1 cellular context compared by ENCODE assay signal in the genomic region with DNA sequence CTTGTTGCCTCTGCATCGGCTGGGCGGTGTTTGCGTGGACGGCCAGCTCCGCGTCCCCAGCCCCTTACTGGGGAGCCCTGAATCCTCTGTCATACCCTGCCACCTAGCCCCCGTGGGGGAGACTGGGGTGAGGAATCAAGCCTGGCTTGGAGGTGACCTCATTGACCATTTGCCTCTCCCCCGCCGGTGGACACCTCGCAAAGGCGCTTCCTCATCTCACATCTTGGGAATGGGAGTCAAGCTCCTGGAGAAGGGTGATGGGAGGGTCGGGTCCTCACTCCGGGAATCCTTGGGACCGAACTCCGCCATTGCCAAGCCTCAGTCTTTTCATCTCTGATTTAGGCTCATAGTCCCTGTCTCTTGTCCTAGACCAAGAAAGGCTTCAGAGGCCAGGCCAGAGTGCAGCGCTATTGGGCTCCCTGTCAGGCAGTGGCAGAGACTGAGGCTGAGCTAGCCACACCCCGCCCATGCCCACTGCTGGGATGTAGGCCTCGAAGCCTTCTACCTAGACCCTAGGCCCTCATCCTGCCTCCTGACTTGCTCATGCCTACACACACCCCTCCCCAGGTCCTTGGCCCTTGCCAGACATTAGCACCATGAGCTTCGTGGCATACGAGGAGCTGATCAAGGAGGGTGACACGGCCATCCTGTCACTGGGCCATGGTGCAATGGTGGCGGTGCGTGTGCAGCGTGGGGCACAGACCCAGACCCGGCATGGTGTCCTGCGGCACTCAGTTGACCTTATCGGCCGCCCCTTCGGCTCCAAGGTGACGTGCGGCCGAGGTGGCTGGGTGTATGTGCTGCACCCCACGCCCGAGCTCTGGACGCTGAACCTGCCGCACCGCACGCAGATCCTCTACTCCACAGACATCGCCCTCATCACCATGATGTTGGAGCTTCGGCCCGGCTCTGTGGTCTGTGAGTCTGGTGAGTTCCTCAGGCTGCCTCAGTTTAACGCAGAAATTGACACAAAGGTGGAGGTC.
TF ChIP-seq lines count a peak whose summit lies in the region.

No MANE protein-coding gene starts in this region.

TF ChIP-seq in HepG2, 621 proteins besides CTCF, POLR2A, EP300 and RAD21 (continues in another document):
- TF ChIP-seq, protein P1, sequence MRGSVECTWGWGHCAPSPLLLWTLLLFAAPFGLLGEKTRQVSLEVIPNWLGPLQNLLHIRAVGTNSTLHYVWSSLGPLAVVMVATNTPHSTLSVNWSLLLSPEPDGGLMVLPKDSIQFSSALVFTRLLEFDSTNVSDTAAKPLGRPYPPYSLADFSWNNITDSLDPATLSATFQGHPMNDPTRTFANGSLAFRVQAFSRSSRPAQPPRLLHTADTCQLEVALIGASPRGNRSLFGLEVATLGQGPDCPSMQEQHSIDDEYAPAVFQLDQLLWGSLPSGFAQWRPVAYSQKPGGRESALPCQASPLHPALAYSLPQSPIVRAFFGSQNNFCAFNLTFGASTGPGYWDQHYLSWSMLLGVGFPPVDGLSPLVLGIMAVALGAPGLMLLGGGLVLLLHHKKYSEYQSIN (CRISPR knock-in tag; IDR thresholded peaks at IDR 0.05; ENCODE audit: borderline replicate concordance) = no peak
- peak; percentile 83 for TF ChIP-seq KDM5A (IDR thresholded peaks at IDR 0.05; ENCODE audit: borderline replicate concordance, low read length)
- TF ChIP-seq ZNF776 (CRISPR knock-in tag; IDR thresholded peaks at IDR 0.05) = no peak
- no peak for TF ChIP-seq ZNF749 (CRISPR knock-in tag; IDR thresholded peaks at IDR 0.05; ENCODE audit: borderline replicate concordance)
- TF ChIP-seq ZNF264 (CRISPR knock-in tag; IDR thresholded peaks at IDR 0.05) = no peak
- 0 out of 2 replicates have a peak, but pooled peaks have one; percentile 47 for TF ChIP-seq ZNF674 (CRISPR knock-in tag; IDR thresholded peaks at IDR 0.05; ENCODE audit: low read depth)
- TF ChIP-seq, protein P2, sequence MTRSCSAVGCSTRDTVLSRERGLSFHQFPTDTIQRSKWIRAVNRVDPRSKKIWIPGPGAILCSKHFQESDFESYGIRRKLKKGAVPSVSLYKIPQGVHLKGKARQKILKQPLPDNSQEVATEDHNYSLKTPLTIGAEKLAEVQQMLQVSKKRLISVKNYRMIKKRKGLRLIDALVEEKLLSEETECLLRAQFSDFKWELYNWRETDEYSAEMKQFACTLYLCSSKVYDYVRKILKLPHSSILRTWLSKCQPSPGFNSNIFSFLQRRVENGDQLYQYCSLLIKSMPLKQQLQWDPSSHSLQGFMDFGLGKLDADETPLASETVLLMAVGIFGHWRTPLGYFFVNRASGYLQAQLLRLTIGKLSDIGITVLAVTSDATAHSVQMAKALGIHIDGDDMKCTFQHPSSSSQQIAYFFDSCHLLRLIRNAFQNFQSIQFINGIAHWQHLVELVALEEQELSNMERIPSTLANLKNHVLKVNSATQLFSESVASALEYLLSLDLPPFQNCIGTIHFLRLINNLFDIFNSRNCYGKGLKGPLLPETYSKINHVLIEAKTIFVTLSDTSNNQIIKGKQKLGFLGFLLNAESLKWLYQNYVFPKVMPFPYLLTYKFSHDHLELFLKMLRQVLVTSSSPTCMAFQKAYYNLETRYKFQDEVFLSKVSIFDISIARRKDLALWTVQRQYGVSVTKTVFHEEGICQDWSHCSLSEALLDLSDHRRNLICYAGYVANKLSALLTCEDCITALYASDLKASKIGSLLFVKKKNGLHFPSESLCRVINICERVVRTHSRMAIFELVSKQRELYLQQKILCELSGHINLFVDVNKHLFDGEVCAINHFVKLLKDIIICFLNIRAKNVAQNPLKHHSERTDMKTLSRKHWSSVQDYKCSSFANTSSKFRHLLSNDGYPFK (CRISPR knock-in tag; IDR thresholded peaks at IDR 0.05; ENCODE audit: borderline replicate concordance) = no peak
- TF ChIP-seq, protein P3, sequence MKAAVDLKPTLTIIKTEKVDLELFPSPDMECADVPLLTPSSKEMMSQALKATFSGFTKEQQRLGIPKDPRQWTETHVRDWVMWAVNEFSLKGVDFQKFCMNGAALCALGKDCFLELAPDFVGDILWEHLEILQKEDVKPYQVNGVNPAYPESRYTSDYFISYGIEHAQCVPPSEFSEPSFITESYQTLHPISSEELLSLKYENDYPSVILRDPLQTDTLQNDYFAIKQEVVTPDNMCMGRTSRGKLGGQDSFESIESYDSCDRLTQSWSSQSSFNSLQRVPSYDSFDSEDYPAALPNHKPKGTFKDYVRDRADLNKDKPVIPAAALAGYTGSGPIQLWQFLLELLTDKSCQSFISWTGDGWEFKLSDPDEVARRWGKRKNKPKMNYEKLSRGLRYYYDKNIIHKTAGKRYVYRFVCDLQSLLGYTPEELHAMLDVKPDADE (CRISPR knock-in tag; IDR thresholded peaks at IDR 0.05) = no peak
- peak; percentile 24 for TF ChIP-seq AGO2 (optimal IDR thresholded peaks at IDR 0.05; ENCODE audit: low read depth, low read length)
- TF ChIP-seq, protein P4, sequence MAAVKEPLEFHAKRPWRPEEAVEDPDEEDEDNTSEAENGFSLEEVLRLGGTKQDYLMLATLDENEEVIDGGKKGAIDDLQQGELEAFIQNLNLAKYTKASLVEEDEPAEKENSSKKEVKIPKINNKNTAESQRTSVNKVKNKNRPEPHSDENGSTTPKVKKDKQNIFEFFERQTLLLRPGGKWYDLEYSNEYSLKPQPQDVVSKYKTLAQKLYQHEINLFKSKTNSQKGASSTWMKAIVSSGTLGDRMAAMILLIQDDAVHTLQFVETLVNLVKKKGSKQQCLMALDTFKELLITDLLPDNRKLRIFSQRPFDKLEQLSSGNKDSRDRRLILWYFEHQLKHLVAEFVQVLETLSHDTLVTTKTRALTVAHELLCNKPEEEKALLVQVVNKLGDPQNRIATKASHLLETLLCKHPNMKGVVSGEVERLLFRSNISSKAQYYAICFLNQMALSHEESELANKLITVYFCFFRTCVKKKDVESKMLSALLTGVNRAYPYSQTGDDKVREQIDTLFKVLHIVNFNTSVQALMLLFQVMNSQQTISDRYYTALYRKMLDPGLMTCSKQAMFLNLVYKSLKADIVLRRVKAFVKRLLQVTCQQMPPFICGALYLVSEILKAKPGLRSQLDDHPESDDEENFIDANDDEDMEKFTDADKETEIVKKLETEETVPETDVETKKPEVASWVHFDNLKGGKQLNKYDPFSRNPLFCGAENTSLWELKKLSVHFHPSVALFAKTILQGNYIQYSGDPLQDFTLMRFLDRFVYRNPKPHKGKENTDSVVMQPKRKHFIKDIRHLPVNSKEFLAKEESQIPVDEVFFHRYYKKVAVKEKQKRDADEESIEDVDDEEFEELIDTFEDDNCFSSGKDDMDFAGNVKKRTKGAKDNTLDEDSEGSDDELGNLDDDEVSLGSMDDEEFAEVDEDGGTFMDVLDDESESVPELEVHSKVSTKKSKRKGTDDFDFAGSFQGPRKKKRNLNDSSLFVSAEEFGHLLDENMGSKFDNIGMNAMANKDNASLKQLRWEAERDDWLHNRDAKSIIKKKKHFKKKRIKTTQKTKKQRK (IDR thresholded peaks at IDR 0.05; ENCODE audit: low read length) = no peak
- TF ChIP-seq ZNF224 (CRISPR knock-in tag; IDR thresholded peaks at IDR 0.05) = no peak
- no peak for TF ChIP-seq TBL1XR1 (IDR thresholded peaks at IDR 0.05; ENCODE audit: borderline replicate concordance, low read length, partially characterized antibody)
- TF ChIP-seq, protein P5, sequence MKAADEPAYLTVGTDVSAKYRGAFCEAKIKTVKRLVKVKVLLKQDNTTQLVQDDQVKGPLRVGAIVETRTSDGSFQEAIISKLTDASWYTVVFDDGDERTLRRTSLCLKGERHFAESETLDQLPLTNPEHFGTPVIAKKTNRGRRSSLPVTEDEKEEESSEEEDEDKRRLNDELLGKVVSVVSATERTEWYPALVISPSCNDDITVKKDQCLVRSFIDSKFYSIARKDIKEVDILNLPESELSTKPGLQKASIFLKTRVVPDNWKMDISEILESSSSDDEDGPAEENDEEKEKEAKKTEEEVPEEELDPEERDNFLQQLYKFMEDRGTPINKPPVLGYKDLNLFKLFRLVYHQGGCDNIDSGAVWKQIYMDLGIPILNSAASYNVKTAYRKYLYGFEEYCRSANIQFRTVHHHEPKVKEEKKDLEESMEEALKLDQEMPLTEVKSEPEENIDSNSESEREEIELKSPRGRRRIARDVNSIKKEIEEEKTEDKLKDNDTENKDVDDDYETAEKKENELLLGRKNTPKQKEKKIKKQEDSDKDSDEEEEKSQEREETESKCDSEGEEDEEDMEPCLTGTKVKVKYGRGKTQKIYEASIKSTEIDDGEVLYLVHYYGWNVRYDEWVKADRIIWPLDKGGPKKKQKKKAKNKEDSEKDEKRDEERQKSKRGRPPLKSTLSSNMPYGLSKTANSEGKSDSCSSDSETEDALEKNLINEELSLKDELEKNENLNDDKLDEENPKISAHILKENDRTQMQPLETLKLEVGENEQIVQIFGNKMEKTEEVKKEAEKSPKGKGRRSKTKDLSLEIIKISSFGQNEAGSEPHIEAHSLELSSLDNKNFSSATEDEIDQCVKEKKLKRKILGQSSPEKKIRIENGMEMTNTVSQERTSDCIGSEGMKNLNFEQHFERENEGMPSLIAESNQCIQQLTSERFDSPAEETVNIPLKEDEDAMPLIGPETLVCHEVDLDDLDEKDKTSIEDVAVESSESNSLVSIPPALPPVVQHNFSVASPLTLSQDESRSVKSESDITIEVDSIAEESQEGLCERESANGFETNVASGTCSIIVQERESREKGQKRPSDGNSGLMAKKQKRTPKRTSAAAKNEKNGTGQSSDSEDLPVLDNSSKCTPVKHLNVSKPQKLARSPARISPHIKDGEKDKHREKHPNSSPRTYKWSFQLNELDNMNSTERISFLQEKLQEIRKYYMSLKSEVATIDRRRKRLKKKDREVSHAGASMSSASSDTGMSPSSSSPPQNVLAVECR (CRISPR knock-in tag; IDR thresholded peaks at IDR 0.05; ENCODE audit: borderline replicate concordance) = peak; percentile 27; the same call in 1 of the 2 replicates
- TF ChIP-seq, protein P6, sequence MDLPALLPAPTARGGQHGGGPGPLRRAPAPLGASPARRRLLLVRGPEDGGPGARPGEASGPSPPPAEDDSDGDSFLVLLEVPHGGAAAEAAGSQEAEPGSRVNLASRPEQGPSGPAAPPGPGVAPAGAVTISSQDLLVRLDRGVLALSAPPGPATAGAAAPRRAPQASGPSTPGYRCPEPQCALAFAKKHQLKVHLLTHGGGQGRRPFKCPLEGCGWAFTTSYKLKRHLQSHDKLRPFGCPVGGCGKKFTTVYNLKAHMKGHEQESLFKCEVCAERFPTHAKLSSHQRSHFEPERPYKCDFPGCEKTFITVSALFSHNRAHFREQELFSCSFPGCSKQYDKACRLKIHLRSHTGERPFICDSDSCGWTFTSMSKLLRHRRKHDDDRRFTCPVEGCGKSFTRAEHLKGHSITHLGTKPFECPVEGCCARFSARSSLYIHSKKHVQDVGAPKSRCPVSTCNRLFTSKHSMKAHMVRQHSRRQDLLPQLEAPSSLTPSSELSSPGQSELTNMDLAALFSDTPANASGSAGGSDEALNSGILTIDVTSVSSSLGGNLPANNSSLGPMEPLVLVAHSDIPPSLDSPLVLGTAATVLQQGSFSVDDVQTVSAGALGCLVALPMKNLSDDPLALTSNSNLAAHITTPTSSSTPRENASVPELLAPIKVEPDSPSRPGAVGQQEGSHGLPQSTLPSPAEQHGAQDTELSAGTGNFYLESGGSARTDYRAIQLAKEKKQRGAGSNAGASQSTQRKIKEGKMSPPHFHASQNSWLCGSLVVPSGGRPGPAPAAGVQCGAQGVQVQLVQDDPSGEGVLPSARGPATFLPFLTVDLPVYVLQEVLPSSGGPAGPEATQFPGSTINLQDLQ (CRISPR knock-in tag; IDR thresholded peaks at IDR 0.05) = no peak
- peak; percentile 38; the same call in 1 of the 2 replicates for TF ChIP-seq NRL (CRISPR knock-in tag; IDR thresholded peaks at IDR 0.05; ENCODE audit: borderline replicate concordance)
- no peak for TF ChIP-seq KLF6 (CRISPR knock-in tag; IDR thresholded peaks at IDR 0.05)
- 0 out of 2 replicates have a peak, but pooled peaks have one; percentile 60 for TF ChIP-seq REXO4 (CRISPR knock-in tag; IDR thresholded peaks at IDR 0.05; ENCODE audit: borderline replicate concordance)
- no peak for TF ChIP-seq ZBTB38 (CRISPR knock-in tag; IDR thresholded peaks at IDR 0.05)
- no peak for TF ChIP-seq ZNF75D (CRISPR knock-in tag; IDR thresholded peaks at IDR 0.05; ENCODE audit: borderline replicate concordance)
- TF ChIP-seq ZNF296 (CRISPR knock-in tag; conservative IDR thresholded peaks at IDR 0.05) = no peak
- TF ChIP-seq, protein P7, sequence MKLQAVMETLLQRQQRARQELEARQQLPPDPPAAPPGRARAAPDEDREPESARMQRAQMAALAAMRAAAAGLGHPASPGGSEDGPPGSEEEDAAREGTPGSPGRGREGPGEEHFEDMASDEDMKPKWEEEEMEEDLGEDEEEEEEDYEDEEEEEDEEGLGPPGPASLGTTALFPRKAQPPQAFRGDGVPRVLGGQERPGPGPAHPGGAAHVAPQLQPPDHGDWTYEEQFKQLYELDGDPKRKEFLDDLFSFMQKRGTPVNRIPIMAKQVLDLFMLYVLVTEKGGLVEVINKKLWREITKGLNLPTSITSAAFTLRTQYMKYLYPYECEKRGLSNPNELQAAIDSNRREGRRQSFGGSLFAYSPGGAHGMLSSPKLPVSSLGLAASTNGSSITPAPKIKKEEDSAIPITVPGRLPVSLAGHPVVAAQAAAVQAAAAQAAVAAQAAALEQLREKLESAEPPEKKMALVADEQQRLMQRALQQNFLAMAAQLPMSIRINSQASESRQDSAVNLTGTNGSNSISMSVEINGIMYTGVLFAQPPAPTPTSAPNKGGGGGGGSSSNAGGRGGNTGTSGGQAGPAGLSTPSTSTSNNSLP (IDR thresholded peaks at IDR 0.05; ENCODE audit: low read depth, low read length) = no peak
- no peak for TF ChIP-seq SOX5 (CRISPR knock-in tag; IDR thresholded peaks at IDR 0.05; ENCODE audit: borderline replicate concordance)
- TF ChIP-seq MEIS1 (CRISPR knock-in tag; IDR thresholded peaks at IDR 0.05; ENCODE audit: borderline replicate concordance) = no peak
- TF ChIP-seq CREB1 (IDR thresholded peaks at IDR 0.05) = no peak
- no peak for TF ChIP-seq CREB1 (CRISPR knock-in tag; IDR thresholded peaks at IDR 0.05)
